Comparison of ENCODE assay signal across 22 cellular contexts in the genomic region with DNA sequence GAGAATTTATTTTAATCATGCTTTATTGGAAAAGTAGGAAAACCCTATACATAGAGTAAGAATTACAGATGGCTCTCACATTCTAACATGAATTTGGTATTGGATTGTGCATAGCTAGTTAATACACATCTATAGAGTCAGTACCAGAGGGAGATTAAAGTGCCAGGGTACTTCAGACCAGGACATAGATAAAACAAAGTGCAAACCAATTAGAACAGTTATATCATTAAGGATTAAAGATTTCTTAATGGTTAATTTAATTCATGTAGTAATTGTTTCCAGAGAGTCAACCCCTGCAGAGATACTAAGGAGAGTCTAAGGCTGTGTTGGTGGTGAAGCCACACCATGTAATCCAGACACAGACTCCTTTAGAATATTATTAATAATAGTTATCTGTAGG. TPM values are rescaled to one million over a fixed set of nuclear protein-coding genes. Genes with fewer than 3 reads are reported as not detected.
DNase-seq lines count a peak whose midpoint lies in the region; ATAC-seq, FAIRE-seq and TF ChIP-seq lines count a peak whose summit lies in the region.
"Had no signal": no experiment of that assay in that cellular context is flagged by ENCODE, and none has a peak within 500 bp of the region (broad histone marks: within the 10 kb centered on the region; RNA-seq: fewer than 3 reads in every experiment).

No MANE protein-coding gene starts in this region.

- H3K27ac ChIP-seq in left ventricle myocardium inferior (replicated peaks), result peak overlapping the region; percentile 36
- H3K27ac ChIP-seq in SK-N-SH (ENCODE audit: low read depth in 2 of 2, low read length in 1 of 2), result no peak overlapping the region; a peak in 1 of 4 replicates
- no peak overlapping the region for H3K27ac ChIP-seq in GM12878 (ENCODE audit: control insufficient read depth, insufficient read depth)
- no peak overlapping the region for H3K27ac ChIP-seq in spleen
- H3K27ac ChIP-seq: 22Rv1; A549; BLaER1 treated with 17β-estradiol and CSF1 and Interleukin-3, amounts not matched to agents 10 nM and 100 nM; C4-2B had no signal

- H2AFZ ChIP-seq in SK-N-SH (ENCODE audit: low read depth) (no peak overlapping the region), GM12878 (ENCODE audit: control insufficient read depth, low read depth, low read length) (no peak overlapping the region)

- BruUV-seq in GM12878 (replicated peaks; lab: Mats Ljungman, UMichigan), result no TSS peak

- H4K20me1 ChIP-seq in SK-N-SH (ENCODE audit: insufficient read depth) (no peaks in the 10 kb centered on the region), GM12878 (ENCODE audit: control insufficient read depth, insufficient read depth) (no peaks in the 10 kb centered on the region)

- no peaks in the 10 kb centered on the region for H3K9me2 ChIP-seq in SK-N-SH

- in situ Hi-C loops in GM12878 (cut with MboI), result loop anchor here (25.0 kb wide), 1 partner anchor 1541 kb away; no protein-coding TSS in a partner anchor

- RAD21 ChIA-PET in GM12878 (lab: Charles Lee; ENCODE audit: unreplicated experiment), result interaction anchor here (2.1 kb wide), 1 partner anchor 23 kb away, joined by 7 read pairs; no protein-coding TSS in a partner anchor

- TF ChIP-seq RAD21 in SK-N-SH (IDR thresholded peaks at IDR 0.05; ENCODE audit: low read length) (no peak), GM12878 (IDR thresholded peaks at IDR 0.05; ENCODE audit: insufficient read depth, low read depth, low read length) (no peak)

- SMC1A ChIA-PET in GM12878 (lab: Charles Lee; ENCODE audit: uncharacterized antibody, unreplicated experiment), result no interaction called here

- POLR2A ChIA-PET in SK-N-SH (lab: Yijun Ruan, JAX) (no interaction called here), GM12878 (lab: Charles Lee) (no interaction called here)

- TF ChIP-seq POLR2A in GM12878 (IDR thresholded peaks at IDR 0.05; ENCODE audit: low read depth, low read length), result no peak
- no peak for TF ChIP-seq POLR2A in spleen (IDR thresholded peaks at IDR 0.05)

- DNase-seq in NCI-H82 (lab: John Stamatoyannopoulos, UW), result peak; percentile 15
- no peak for DNase-seq in NCI-H82 treated with DMSO at 0.1 percent for 48 hours (lab: John Stamatoyannopoulos, UW; ENCODE audit: unreplicated experiment)
- DNase-seq in left ventricle myocardium inferior, result no peak
- DNase-seq in left cardiac atrium, result no peak
- DNase-seq in SK-N-SH, result peak; percentile 29
- no peak for DNase-seq in GM12878 (ENCODE audit: low read depth, low spot score)
- DNase-seq in spleen, result no peak
- DNase-seq in NCI-H1436 treated with DMSO at 0.1 percent for 48 hours (lab: John Stamatoyannopoulos, UW), result no peak
- DNase-seq: AML-193; Caco-2; Calu3; CD4-positive, alpha-beta T cell; CD8-positive, alpha-beta T cell; DMS79 treated with DMSO at 0.1 percent for 48 hours; GF-D8 had no signal

- H3K4me3 ChIP-seq in left ventricle myocardium inferior (no peak overlapping the region), SK-N-SH (ENCODE audit: low read depth in 2 of 2, low read length in 1 of 2) (no peak overlapping the region), GM12878 (no peak overlapping the region), spleen (no peak overlapping the region)
- H3K4me3 ChIP-seq: A549; BLaER1 treated with 17β-estradiol and CSF1 and Interleukin-3, amounts not matched to agents 10 nM and 100 nM had no signal

- CTCF ChIA-PET in SK-N-SH (lab: Yijun Ruan, JAX) (interaction anchor here (0.5 to 1.7 kb wide), 2 partner anchors 23 to 1273 kb away, joined by 3 to 6 read pairs; no protein-coding TSS in a partner anchor), GM12878 (lab: Yijun Ruan, JAX) (interaction anchor here (0.9 kb wide), 1 partner anchor 21 kb away, joined by 3 read pairs; no protein-coding TSS in a partner anchor)

- H3K4me2 ChIP-seq in SK-N-SH (no peak overlapping the region), GM12878 (ENCODE audit: control insufficient read depth, insufficient read depth) (no peak overlapping the region)
- H3K4me2 ChIP-seq: A549; BLaER1 treated with 17β-estradiol and CSF1 and Interleukin-3, amounts not matched to agents 10 nM and 100 nM had no signal

- FAIRE-seq in GM12878 (lab: Jason Lieb, UNC), result no peak
- FAIRE-seq: A549, G401.6, GM12892, GM18507 had no signal

- H3K4me1 ChIP-seq in left ventricle myocardium inferior, result peaks cover 83% of the 10 kb centered on the region
- peaks cover 0 to 20% of the 10 kb centered on the region in 2 experiments; a peak in 2 of 4 replicates for H3K4me1 ChIP-seq in SK-N-SH (ENCODE audit: control insufficient read depth in 1 of 2, insufficient read depth in 2 of 2, low read depth in 1 of 2, low read length in 1 of 2)
- no peaks in the 10 kb centered on the region for H3K4me1 ChIP-seq in GM12878 (ENCODE audit: control insufficient read depth, insufficient read depth, low read length)
- H3K4me1 ChIP-seq in spleen, result peaks cover 0 to 15% (median 3%) of the 10 kb centered on the region in 6 donors
- H3K4me1 ChIP-seq: A549, Caco-2 had no signal

- H3K9me3 ChIP-seq in left ventricle myocardium inferior (replicated peaks), result no peaks in the 10 kb centered on the region
- H3K9me3 ChIP-seq in SK-N-SH, result no peaks in the 10 kb centered on the region
- no peaks in the 10 kb centered on the region for H3K9me3 ChIP-seq in GM12878 (replicated peaks; ENCODE audit: control insufficient read depth, insufficient read depth, low read length)
- no peaks in the 10 kb centered on the region for H3K9me3 ChIP-seq in spleen
- H3K9me3 ChIP-seq: A549; BLaER1 treated with 17β-estradiol and CSF1 and Interleukin-3, amounts not matched to agents 10 nM and 100 nM; Caco-2 had no signal

- H3K36me3 ChIP-seq in left ventricle myocardium inferior (peaks cover 30% of the 10 kb centered on the region), SK-N-SH (replicated peaks in 1 of 2; ENCODE audit: control insufficient read depth in 1 of 2, insufficient read depth in 2 of 2, low read length in 1 of 2) (peaks cover 6 to 36% of the 10 kb centered on the region in 2 experiments), GM12878 (ENCODE audit: control insufficient read depth in 2 of 2, insufficient read depth in 2 of 2, low read length in 1 of 2) (peaks cover 0 to 1% of the 10 kb centered on the region in 2 experiments), spleen (peaks cover 0 to 36% (median 12%) of the 10 kb centered on the region in 6 donors)

- ATAC-seq in left cardiac atrium (no peak), GM12878 (0 out of 3 replicates have a peak, but pooled peaks have one; percentile 7)
- ATAC-seq: A549; CD8-positive, alpha-beta T cell had no signal

- no peaks in the 10 kb centered on the region for H3F3A ChIP-seq in SK-N-SH (replicated peaks; ENCODE audit: insufficient read depth)

- H3K27me3 ChIP-seq in left ventricle myocardium inferior (ENCODE audit: low read depth) (no peaks in the 10 kb centered on the region), SK-N-SH (ENCODE audit: insufficient read depth) (no peaks in the 10 kb centered on the region), GM12878 (replicated peaks in 1 of 2; ENCODE audit: control insufficient read depth in 2 of 2, insufficient read depth in 2 of 2, low read length in 1 of 2) (no peaks in the 10 kb centered on the region), spleen (replicated peaks in 1 of 7) (no peaks in the 10 kb centered on the region)
- H3K27me3 ChIP-seq: BLaER1 treated with 17β-estradiol and CSF1 and Interleukin-3, amounts not matched to agents 10 nM and 100 nM had no signal

- TF ChIP-seq EP300 in SK-N-SH (IDR thresholded peaks at IDR 0.05; ENCODE audit: borderline replicate concordance in 1 of 2, low read depth in 1 of 2, low read length in 1 of 2), result peak in 1 of 2 experiments; percentile 70; a peak in 1 of 4 replicates
- TF ChIP-seq EP300 in GM12878 (IDR thresholded peaks at IDR 0.05; ENCODE audit: borderline replicate concordance in 1 of 2, control insufficient read depth in 1 of 2, low read depth in 2 of 2, low read length in 2 of 2), result no peak

- H3K9ac ChIP-seq in SK-N-SH (no peak overlapping the region), GM12878 (ENCODE audit: control insufficient read depth, insufficient read depth, low read length) (no peak overlapping the region)
- H3K9ac ChIP-seq: BLaER1 treated with 17β-estradiol and CSF1 and Interleukin-3, amounts not matched to agents 10 nM and 100 nM had no signal

- no peaks in the 10 kb centered on the region for H3K79me2 ChIP-seq in SK-N-SH (ENCODE audit: insufficient read depth)
- peaks cover 11% of the 10 kb centered on the region for H3K79me2 ChIP-seq in GM12878 (ENCODE audit: control insufficient read depth, insufficient read depth, low read length)

- TF ChIP-seq CTCF in left ventricle myocardium inferior (IDR thresholded peaks at IDR 0.05; ENCODE audit: borderline replicate concordance) (no peak), SK-N-SH (IDR thresholded peaks at IDR 0.05) (no peak), GM12878 (IDR thresholded peaks at IDR 0.05 in 2 of 3, conservative IDR thresholded peaks at IDR 0.05 in 1 of 3; ENCODE audit: control insufficient read depth in 2 of 3, extremely low read depth in 1 of 3, insufficient read depth in 1 of 3, low read depth in 3 of 3, low read length in 3 of 3) (no peak), spleen (IDR thresholded peaks at IDR 0.05 in 8 of 11, conservative IDR thresholded peaks at IDR 0.05 in 3 of 11) (no peak)

- intact Hi-C loops in left ventricle myocardium inferior (cut with micrococcal nuclease) (no loop called here), left cardiac atrium (cut with DNase I) (no loop called here), GM12878 (cut with micrococcal nuclease; ENCODE audit: unreplicated experiment) (no loop called here), spleen (cut with DNase I; ENCODE audit: low total_unique reads) (no loop called here)

RNA-seq across cellular contexts. Expression of gene ISOC1, which starts 8.8 kb away (rescaled TPM):
- 112 TPM for total RNA-seq in left ventricle myocardium inferior
- 100 to 1,000 TPM in 1 of 2 donors, 10 to 100 TPM in 1; 78.7 to 103 TPM for total RNA-seq in left cardiac atrium
- 20.6 and 26.2 TPM in 2 replicates for polyA plus RNA-seq in SK-N-SH (2012; rRNA removed)
- polyA plus RNA-seq in SK-N-SH (2012; cell fraction: cytosol; rRNA removed), result 38.5 and 40.4 TPM in 2 replicates
- polyA plus RNA-seq in SK-N-SH (2012; cell fraction: nucleus; rRNA removed), result 7.5 and 9.4 TPM in 2 replicates
- 7.3 and 8.1 TPM in 2 replicates for total RNA-seq in GM12878 (2013; cell fraction: nucleolus; rRNA removed)
- total RNA-seq in GM12878 (2014; rRNA removed), result 29.1 and 37.7 TPM in 2 replicates
- 24.5 and 26.1 TPM in 2 replicates for total RNA-seq in GM12878 (2014; rRNA removed; fragmentation: Illumina TruSeq; extraction: Trizol)
- 25.3 and 29.7 TPM in 2 replicates for total RNA-seq in GM12878 (2021)
- 8.7 TPM for polyA plus RNA-seq in GM12878 (2011; ENCODE audit: low read depth)
- polyA plus RNA-seq in GM12878 (2011; rRNA removed), result 61.8 and 85.8 TPM in 2 replicates
- polyA plus RNA-seq in GM12878 (2011; cell fraction: cytosol; rRNA removed), result 31.4 and 37.2 TPM in 2 replicates
- 21.2 and 24.6 TPM in 2 replicates for polyA plus RNA-seq in GM12878 (2011; cell fraction: nucleus; rRNA removed)
- polyA plus RNA-seq in GM12878 (2012), result 13.4 and 15.2 TPM in 2 replicates
- polyA plus RNA-seq in GM12878 (2014; fragmentation: Illumina TruSeq; extraction: Trizol), result 30.7 and 34.9 TPM in 2 replicates
- 10 to 100 TPM; 12.6 to 16.5 TPM for polyA plus RNA-seq in GM12878 (2014; fragmentation: Nextera tagmentation; extraction: Ambion mirVana)
- polyA plus RNA-seq in GM12878 (2014; rRNA removed), result 26.1 and 34.2 TPM in 2 replicates
- polyA plus RNA-seq in GM12878 (2016; fragmentation: Nextera tagmentation; extraction: Ambion mirVana), result 10 to 100 TPM; 53.1 to 56.3 TPM
- 39.0 and 39.8 TPM in 2 replicates for polyA minus RNA-seq in GM12878 (2011; rRNA and poly(A)+ RNA removed)
- polyA minus RNA-seq in GM12878 (2011; cell fraction: cytosol; rRNA and poly(A)+ RNA removed), result 12.3 and 18.6 TPM in 2 replicates
- polyA minus RNA-seq in GM12878 (2011; cell fraction: nucleus; rRNA and poly(A)+ RNA removed), result 14.3 and 19.9 TPM in 2 replicates
- 10 to 100 TPM; 10.1 to 22.9 (median 11.9) TPM for total RNA-seq in spleen
- 10 to 100 TPM in 2 of 3 donors, 1 to 10 TPM in 1; 7.2 to 14.7 (median 13.0) TPM for polyA plus RNA-seq in spleen

Comparison
In these comparisons a context has a peak if more than half of its experiments do, and no peak if none do; other contexts are left out.
1. DNase-seq: peak in NCI-H82 (single experiment) and SK-N-SH (single experiment); none in NCI-H82 treated with DMSO at 0.1 percent for 48 hours (single experiment), left ventricle myocardium inferior (single experiment), left cardiac atrium (single experiment), GM12878 (single experiment), spleen (single experiment) and NCI-H1436 treated with DMSO at 0.1 percent for 48 hours (single experiment).